In genomic region chr5:78984611-78985406, GRCh38 we compare ENCODE assay signal across 8 cellular contexts. TPM values are rescaled to one million over a fixed set of nuclear protein-coding genes. Genes with fewer than 3 reads are reported as not detected.
DNase-seq lines count a peak whose midpoint lies in the region; ATAC-seq, FAIRE-seq and TF ChIP-seq lines count a peak whose summit lies in the region.

Gene ARSB (minus strand): TSS chr5:78985310. CDS start chr5:78985248, 62 bp downstream.

- ATAC-seq in GM21367 (IDR thresholded peaks at IDR 0.05; ENCODE audit: unreplicated experiment): peak; percentile 56

- FAIRE-seq in HTR-8/SVneo (lab: Jason Lieb, UNC): no peak

- H3K36me3 Mint-ChIP-seq in endodermal cell (ENCODE audit: low read depth): no peaks in the 10 kb centered on the region

- peak within 1 kb of the TSS; percentile 87 for H3K27ac ChIP-seq in endodermal cell (ENCODE audit: low read depth, low read length)
- peak within 1 kb of the TSS; percentile 87 for H3K27ac ChIP-seq in mesodermal cell (ENCODE audit: low read depth, low read length, severe bottlenecking)

- H3K27me3 Mint-ChIP-seq in endodermal cell (ENCODE audit: insufficient read depth): peaks cover 19% of the 10 kb centered on the region

- DNase-seq in COR-L47 (lab: John Stamatoyannopoulos, UW) (peak; percentile 93), HTR-8/SVneo (ENCODE audit: insufficient read length, low spot score) (peak; percentile 91), NOMO-1 treated with DMSO at 0.1 percent for 48 hours (lab: John Stamatoyannopoulos, UW; ENCODE audit: unreplicated experiment) (peak; percentile 61), endodermal cell (peak; percentile 96)
- DNase-seq in activated CD8-positive, alpha-beta memory T cell treated with anti-CD3 and anti-CD28 coated beads, Interleukin-2, amount 50 U/mL, for 1 hour (ENCODE audit: extremely low read depth): peak; percentile 41
- DNase-seq in stimulated activated CD8-positive, alpha-beta memory T cell treated with anti-CD3 and anti-CD28 coated beads, Interleukin-15, amount 100 ng/mL, for 48 hours (ENCODE audit: low read depth in 2 of 2): peak; percentile 74 to 76

- peak within 1 kb of the TSS; percentile 66 for H3K9ac ChIP-seq in endodermal cell (ENCODE audit: extremely low read depth, low read length, poor library complexity, severe bottlenecking)

- TF ChIP-seq CTCF in endodermal cell (conservative IDR thresholded peaks at IDR 0.05): peak; percentile 67

- H3K4me1 Mint-ChIP-seq in endodermal cell: peaks cover 30% of the 10 kb centered on the region

- peak within 1 kb of the TSS; percentile 88 for H3K4me3 ChIP-seq in endodermal cell (ENCODE audit: low read length)
- H3K4me3 ChIP-seq in mesodermal cell (ENCODE audit: extremely low read depth, insufficient read depth, low read length, poor library complexity, severe bottlenecking): peak within 1 kb of the TSS; percentile 70

- peaks cover 4% of the 10 kb centered on the region for H3K27me3 ChIP-seq in endodermal cell (ENCODE audit: control insufficient read depth, insufficient read depth, low read length, poor library complexity, severe bottlenecking)

- no peaks in the 10 kb centered on the region for H3K36me3 ChIP-seq in endodermal cell (ENCODE audit: control insufficient read depth, insufficient read depth, low read length)
- no peaks in the 10 kb centered on the region for H3K36me3 ChIP-seq in mesodermal cell (ENCODE audit: control insufficient read depth, insufficient read depth, low read length)

- H3K4me3 Mint-ChIP-seq in endodermal cell: peak within 1 kb of the TSS; percentile 72

- no peaks in the 10 kb centered on the region for H3K9me3 Mint-ChIP-seq in endodermal cell

- peak within 1 kb of the TSS; percentile 90 for H3K27ac Mint-ChIP-seq in endodermal cell

- no peaks in the 10 kb centered on the region for H3K9me3 ChIP-seq in endodermal cell (ENCODE audit: control insufficient read depth, low read length)
- H3K9me3 ChIP-seq in mesodermal cell (ENCODE audit: control insufficient read depth, low read length): no peaks in the 10 kb centered on the region

- H3K4me1 ChIP-seq in endodermal cell (ENCODE audit: control insufficient read depth, insufficient read depth, low read length) (no peaks in the 10 kb centered on the region), mesodermal cell (ENCODE audit: control insufficient read depth, insufficient read depth, low read length, poor library complexity, severe bottlenecking) (peaks cover 9% of the 10 kb centered on the region)

- WGBS in endodermal cell (ENCODE audit: insufficient coverage in 1 of 2, insufficient read length in 1 of 2), 2 experiments: 0% methylated on average over 41 to 112 of the region's 112 CpGs
- WGBS in mesodermal cell (ENCODE audit: insufficient coverage in 2 of 2), 2 experiments: 0% methylated on average over 69 to 82 of the region's 112 CpGs

RNA-seq across cellular contexts. Expression of gene ARSB, which starts in this region (rescaled TPM):
- 10 to 100 TPM; 28.1 TPM for total RNA-seq in endodermal cell
- 11.4 TPM for polyA plus RNA-seq in endodermal cell (2013, experiment 1 of 2)
- 12.8 TPM for polyA plus RNA-seq in endodermal cell (2013, experiment 2 of 2)
- polyA plus RNA-seq in mesodermal cell (2013, experiment 1 of 2): 19.6 TPM
- 18.7 TPM for polyA plus RNA-seq in mesodermal cell (2013, experiment 2 of 2)

Comparison
In these comparisons a context has a peak if more than half of its experiments do, and no peak if none do; other contexts are left out.
1. Peak in every context shown above with its lines: DNase-seq, ATAC-seq, H3K4me3 ChIP-seq and H3K27ac ChIP-seq.
2. DNase-seq: peak in every context shown above with its lines; median percentile 96 in endodermal cell; 93 in COR-L47; 91 in HTR-8/SVneo; 75 in stimulated activated CD8-positive, alpha-beta memory T cell treated with anti-CD3 and anti-CD28 coated beads, Interleukin-15, amount 100 ng/mL, for 48 hours; 61 in NOMO-1 treated with DMSO at 0.1 percent for 48 hours; 41 in activated CD8-positive, alpha-beta memory T cell treated with anti-CD3 and anti-CD28 coated beads, Interleukin-2, amount 50 U/mL, for 1 hour.